1 cellular context compared by ENCODE assay signal in genomic region chr2:102049756-102050443, GRCh38.
TF ChIP-seq lines count a peak whose summit lies in the region.

No MANE protein-coding gene starts in this region.

TF ChIP-seq in liver, 16 proteins besides CTCF, POLR2A, EP300 and RAD21 (continued from another document):
- TF ChIP-seq REST (IDR thresholded peaks at IDR 0.05) (peak; percentile 72), FOXA2 (IDR thresholded peaks at IDR 0.05) (peak; percentile 66), ATF3 (IDR thresholded peaks at IDR 0.05) (peak; percentile 50), ZBTB33 (IDR thresholded peaks at IDR 0.05) (peak; percentile 83), SP1 (IDR thresholded peaks at IDR 0.05) (peak; percentile 91), TAF1 (conservative IDR thresholded peaks at IDR 0.05) (no peak), GABPA (IDR thresholded peaks at IDR 0.05 in 1 of 2, conservative IDR thresholded peaks at IDR 0.05 in 1 of 2) (no peak), NR2F2 (IDR thresholded peaks at IDR 0.05) (no peak), MAX (IDR thresholded peaks at IDR 0.05) (peak; percentile 94), HNF4A (conservative IDR thresholded peaks at IDR 0.05) (peak; percentile 89 to 94), JUND (IDR thresholded peaks at IDR 0.05) (peak in 1 of 2 donors; percentile 78)
